12 cellular contexts compared by ENCODE assay signal in the genomic region with DNA sequence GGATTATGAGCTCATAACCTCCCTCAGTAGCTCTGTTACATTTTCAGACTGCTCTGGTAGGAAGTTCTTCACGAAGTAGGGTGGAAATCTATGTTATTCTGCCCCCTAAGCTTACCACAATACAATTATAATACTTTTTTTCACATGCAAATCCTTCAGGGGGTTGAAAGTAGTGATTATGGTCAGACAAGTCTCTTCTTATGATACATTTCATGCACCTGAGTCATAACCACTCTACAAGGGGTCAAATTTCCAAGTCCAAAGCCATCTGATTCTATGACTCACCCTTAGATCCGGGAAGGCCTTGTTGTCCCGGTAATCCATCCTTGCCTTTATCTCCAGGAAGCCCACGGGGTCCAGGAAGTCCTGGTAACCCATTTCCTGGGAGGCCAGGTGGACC.
A peak's percentile ranks its signal among the peaks of the same experiment; 100 is the strongest.
DNase-seq lines count a peak whose midpoint lies in the region; ATAC-seq and TF ChIP-seq lines count a peak whose summit lies in the region.
"Had no signal": no experiment of that assay in that cellular context is flagged by ENCODE, and none has a peak within 500 bp of the region (broad histone marks: within the 10 kb centered on the region; RNA-seq: fewer than 3 reads in every experiment).

No MANE protein-coding gene starts in this region.

- H3K4me3 Mint-ChIP-seq in HFFc6 = no peak overlapping the region
- H3K4me3 Mint-ChIP-seq in activated CD4-positive, alpha-beta T cell treated with anti-CD3 and anti-CD28 coated beads, Interleukin-2, amount 10 ng/mL, durations not matched to agents 24 days and 14 days = no peak overlapping the region
- H3K4me3 Mint-ChIP-seq: activated CD8-positive, alpha-beta T cell treated with anti-CD3 and anti-CD28 coated beads for 36 hours; T-helper 17 cell had no signal

- no peak for TF ChIP-seq CTCF in HFFc6 (IDR thresholded peaks at IDR 0.05)

- H3K27me3 Mint-ChIP-seq in HFFc6 (ENCODE audit: insufficient read depth) = peaks cover 2% of the 10 kb centered on the region
- H3K27me3 Mint-ChIP-seq in activated CD4-positive, alpha-beta T cell treated with anti-CD3 and anti-CD28 coated beads, Interleukin-2, amount 10 ng/mL, durations not matched to agents 24 days and 14 days = peaks cover 3% of the 10 kb centered on the region
- H3K27me3 Mint-ChIP-seq: activated CD8-positive, alpha-beta T cell treated with anti-CD3 and anti-CD28 coated beads for 36 hours; T-helper 17 cell had no signal

- no peak for ATAC-seq in stimulated activated naive CD8-positive, alpha-beta T cell treated with anti-CD3 and anti-CD28 coated beads, Interleukin-15, Interleukin-2, amounts not matched to agents 100 U/mL and 50 U/mL, for 24 hours
- no peak for ATAC-seq in GM21423 (IDR thresholded peaks at IDR 0.05; ENCODE audit: unreplicated experiment)
- ATAC-seq: activated CD8-positive, alpha-beta T cell treated with anti-CD3 and anti-CD28 coated beads for 36 hours; T-helper 17 cell had no signal

- no peak overlapping the region for H3K27ac Mint-ChIP-seq in HFFc6
- no peak overlapping the region for H3K27ac Mint-ChIP-seq in activated CD4-positive, alpha-beta T cell treated with anti-CD3 and anti-CD28 coated beads, Interleukin-2, amount 10 ng/mL, durations not matched to agents 24 days and 14 days
- H3K27ac Mint-ChIP-seq: activated CD8-positive, alpha-beta T cell treated with anti-CD3 and anti-CD28 coated beads for 36 hours; T-helper 17 cell had no signal

- H3K4me1 Mint-ChIP-seq in HFFc6 (ENCODE audit: low read depth) = peaks cover 16% of the 10 kb centered on the region
- no peaks in the 10 kb centered on the region for H3K4me1 Mint-ChIP-seq in activated CD4-positive, alpha-beta T cell treated with anti-CD3 and anti-CD28 coated beads, Interleukin-2, amount 10 ng/mL, durations not matched to agents 24 days and 14 days
- H3K4me1 Mint-ChIP-seq: T-helper 17 cell had no signal

- no peaks in the 10 kb centered on the region for H3K9me3 Mint-ChIP-seq in HFFc6
- H3K9me3 Mint-ChIP-seq in activated CD4-positive, alpha-beta T cell treated with anti-CD3 and anti-CD28 coated beads, Interleukin-2, amount 10 ng/mL, durations not matched to agents 24 days and 14 days = no peaks in the 10 kb centered on the region
- H3K9me3 Mint-ChIP-seq: activated CD8-positive, alpha-beta T cell treated with anti-CD3 and anti-CD28 coated beads for 36 hours had no signal

- H3K36me3 Mint-ChIP-seq in HFFc6 (ENCODE audit: low read depth) = no peaks in the 10 kb centered on the region
- H3K36me3 Mint-ChIP-seq in activated CD4-positive, alpha-beta T cell treated with anti-CD3 and anti-CD28 coated beads, Interleukin-2, amount 10 ng/mL, durations not matched to agents 24 days and 14 days (ENCODE audit: low read depth) = no peaks in the 10 kb centered on the region

- intact Hi-C loops in activated CD4-positive, alpha-beta T cell treated with anti-CD3 and anti-CD28 coated beads, Interleukin-2, amount 10 ng/mL, durations not matched to agents 24 days and 14 days (cut with micrococcal nuclease) = no loop called here

- in situ Hi-C loops in ACHN (cut with HindIII; ENCODE audit: low pct_ligation_motif_present, low pct_unique_long_range_greater_than_20kb, low sequenced_read_pairs) = no loop called here

- peak; percentile 56 for DNase-seq in ACHN
- DNase-seq in HFFc6 = peak; percentile 58
- DNase-seq in amniotic epithelial cell (ENCODE audit: low read depth) = peak; percentile 94
- peak; percentile 51 for DNase-seq in hepatic stellate cell (ENCODE audit: low spot score)
- DNase-seq in activated CD4-positive, alpha-beta T cell treated with anti-CD3 and anti-CD28 coated beads, Interleukin-2, amount 10 ng/mL, durations not matched to agents 24 days and 14 days = no peak
- no peak for DNase-seq in stimulated activated naive CD8-positive, alpha-beta T cell treated with anti-CD3 and anti-CD28 coated beads, Interleukin-15, Interleukin-2, amounts not matched to agents 100 U/mL and 50 U/mL, for 24 hours
- DNase-seq in nucleus accumbens (lab: John Stamatoyannopoulos, UW) = no peak
- DNase-seq: activated CD8-positive, alpha-beta T cell treated with anti-CD3 and anti-CD28 coated beads for 36 hours; activated naive CD4-positive, alpha-beta T cell; NCI-H2029 treated with DMSO at 0.1 percent for 48 hours; T-helper 17 cell had no signal

Comparison
In these comparisons a context has a peak if more than half of its experiments do, and no peak if none do; other contexts are left out.
1. DNase-seq: peak in ACHN (single experiment), HFFc6 (single experiment), amniotic epithelial cell (single experiment) and hepatic stellate cell (single experiment); none in activated CD4-positive, alpha-beta T cell treated with anti-CD3 and anti-CD28 coated beads, Interleukin-2, amount 10 ng/mL, durations not matched to agents 24 days and 14 days (single experiment), stimulated activated naive CD8-positive, alpha-beta T cell treated with anti-CD3 and anti-CD28 coated beads, Interleukin-15, Interleukin-2, amounts not matched to agents 100 U/mL and 50 U/mL, for 24 hours (single experiment) and nucleus accumbens (0 of 56).